26 cellular contexts compared by ENCODE assay signal in the genomic region with DNA sequence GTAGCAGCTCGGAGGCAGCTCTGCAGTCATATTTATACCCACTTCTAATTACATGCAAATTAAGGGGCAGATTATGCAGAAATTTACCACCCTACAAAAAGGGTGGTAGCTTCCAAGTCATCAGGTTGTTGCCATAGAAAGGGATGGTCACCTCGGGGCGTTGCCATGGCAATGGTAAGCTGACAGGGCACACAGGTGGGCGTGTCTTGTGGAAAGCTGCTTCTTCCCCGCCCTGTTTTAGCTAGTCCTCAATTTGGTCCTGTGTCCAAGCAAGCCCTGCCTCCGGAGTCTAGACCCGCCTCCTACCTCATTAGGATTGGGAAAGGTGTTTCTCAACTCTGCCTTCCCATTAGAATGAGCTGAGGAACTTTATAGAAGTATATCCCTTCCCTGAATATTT.
"Had no signal": no experiment of that assay in that cellular context is flagged by ENCODE, and none has a peak within 500 bp of the region (broad histone marks: within the 10 kb centered on the region; RNA-seq: fewer than 3 reads in every experiment).

No MANE protein-coding gene starts in this region.

- H3K36me3 ChIP-seq: brain microvascular endothelial cell, left lung, lower lobe of right lung, neutrophil, right lobe of liver, tibial nerve had no signal

- H3K4me3 ChIP-seq: coronary artery, dorsolateral prefrontal cortex, left lung, lower lobe of right lung, right lobe of liver, tibial nerve had no signal

- FAIRE-seq: astrocyte, TTC549 had no signal

- H3K4me1 ChIP-seq: left lung, lower lobe of right lung, right lobe of liver, tibial nerve had no signal

- H3K9me3 ChIP-seq: left lung, lower lobe of right lung, neutrophil, right lobe of liver, tibial nerve had no signal

- H3K27me3 ChIP-seq: brain microvascular endothelial cell, dorsolateral prefrontal cortex, left lung, right lobe of liver, tibial nerve had no signal

- H3K27ac ChIP-seq: brain microvascular endothelial cell, coronary artery, dorsolateral prefrontal cortex, left lung, lower lobe of right lung, neutrophil, right lobe of liver, tibial nerve had no signal

- DNase-seq: activated CD4-positive, alpha-beta T cell treated with anti-CD3 and anti-CD28 coated beads for 1 hour; activated CD4-positive, alpha-beta T cell treated with anti-CD3 and anti-CD28 coated beads, Interleukin-2, amount 10 ng/mL, durations not matched to agents 7 days and 5 days; activated CD8-positive, alpha-beta T cell treated with anti-CD3 and anti-CD28 coated beads for 36 hours; activated gamma-delta T cell treated with Interleukin-2 at 50 U/mL for 16 hours; activated naive CD4-positive, alpha-beta T cell treated with anti-CD3 and anti-CD28 coated beads, Interleukin-2, amount 50 U/mL, for 16 hours; activated T-cell treated with anti-CD3 and anti-CD28 coated beads, Interleukin-2, amount 50 U/mL, for 4 hours; amniotic stem cell; brain microvascular endothelial cell; dorsolateral prefrontal cortex; effector memory CD4-positive, alpha-beta T cell; head of caudate nucleus; hippocampal formation; kidney glomerular epithelial cell; left lung; lower lobe of right lung; mesenchymal stem cell; natural killer cell; right lobe of liver; stimulated activated CD4-positive, alpha-beta T cell treated with anti-CD3 and anti-CD28 coated beads, Interleukin-2, amount 100 ng/mL, for 48 hours; stimulated activated naive CD4-positive, alpha-beta T cell treated with Interleukin-2 at 50 U/mL for 16 hours had no signal

- ATAC-seq: activated CD8-positive, alpha-beta T cell treated with anti-CD3 and anti-CD28 coated beads for 36 hours; activated T-cell treated with anti-CD3 and anti-CD28 coated beads, Interleukin-2, amount 50 U/mL, for 4 hours; activated T-helper 17 cell treated with anti-CD3 and anti-CD28 coated beads, Interleukin-2, amount 50 U/mL, for 72 hours; left lung; lower lobe of right lung; natural killer cell; right lobe of liver had no signal
